Comparison of ENCODE assay signal across 8 cellular contexts in the genomic region with DNA sequence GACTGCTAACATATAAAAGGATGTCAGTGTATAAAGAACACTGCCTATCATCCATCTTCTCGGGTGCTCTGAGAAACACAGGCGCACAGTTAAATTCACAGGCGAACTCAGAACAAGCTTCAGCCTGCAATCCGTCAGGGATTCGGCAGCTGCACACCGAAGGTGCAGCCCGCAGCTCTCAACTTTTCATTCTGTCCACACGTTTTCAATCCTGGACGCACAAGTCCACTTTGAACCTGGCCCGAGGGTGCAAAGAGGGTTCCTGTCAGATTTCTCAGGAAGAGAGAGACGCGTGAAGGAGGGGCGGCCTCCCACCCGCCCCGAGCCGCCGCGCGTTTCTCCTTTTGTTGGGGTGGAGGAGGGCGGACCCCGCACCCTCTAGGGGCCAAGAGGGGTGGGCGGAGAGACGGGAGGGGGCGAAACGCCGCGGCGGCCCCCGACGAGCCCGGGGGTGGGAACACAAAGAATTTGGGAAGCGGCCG. TPM values are rescaled to one million over a fixed set of nuclear protein-coding genes. Genes with fewer than 3 reads are reported as not detected.
DNase-seq lines count a peak whose midpoint lies in the region; ATAC-seq and TF ChIP-seq lines count a peak whose summit lies in the region.

No MANE protein-coding gene starts in this region.

- POLR2A ChIA-PET in AG04450 (lab: Yijun Ruan, JAX): interaction anchor here (0.6 to 0.7 kb wide), 2 partner anchors 9 to 800 kb away, joined by 4 read pairs; no protein-coding TSS in a partner anchor

- peak overlapping the region; percentile 39 for H3K27ac ChIP-seq in AG04450 (ENCODE audit: low read depth, low read length)

- peak overlapping the region; percentile 84 for H3K4me3 ChIP-seq in AG04450 (ENCODE audit: low read depth, low read length)

- ATAC-seq in GM18519 (IDR thresholded peaks at IDR 0.05; ENCODE audit: low FRiP score, unreplicated experiment) (peak; percentile 8), HG02973 (IDR thresholded peaks at IDR 0.05; ENCODE audit: unreplicated experiment) (peak; percentile 36), natural killer cell (peak; percentile 12 to 38 (median 34))

- H3K27me3 ChIP-seq in AG04450 (ENCODE audit: control insufficient read depth, insufficient read depth, low read length): no peaks in the 10 kb centered on the region

- H3K4me1 Mint-ChIP-seq in natural killer cell (peaks cover 0 to 12% of the 10 kb centered on the region in 2 donors), type B pancreatic cell (ENCODE audit: unreplicated experiment) (peaks cover 45% of the 10 kb centered on the region)

- TF ChIP-seq CTCF in AG04450 (IDR thresholded peaks at IDR 0.05; ENCODE audit: low read depth, low read length) (no peak), natural killer cell (IDR thresholded peaks at IDR 0.05) (no peak), type B pancreatic cell (conservative IDR thresholded peaks at IDR 0.05) (peak; percentile 31)

- intact Hi-C loops in natural killer cell (cut with micrococcal nuclease): loop anchor here (10.0 kb wide), 1 partner anchor 97 kb away; a partner anchor contains a TSS

- H3K36me3 Mint-ChIP-seq in natural killer cell (no peaks in the 10 kb centered on the region), type B pancreatic cell (peaks cover 9% of the 10 kb centered on the region)

- DNase-seq in AG04450 (ENCODE audit: low read depth, low spot score) (no peak), NCI-H2196 treated with DMSO at 0.1 percent for 48 hours (lab: John Stamatoyannopoulos, UW; ENCODE audit: unreplicated experiment) (peak; percentile 10), activated T-helper 1 cell treated with Interleukin-2 at 50 U/mL for 16 hours (ENCODE audit: low read depth) (peak; percentile 8), fibroblast of peridontal ligament (ENCODE audit: extremely low read depth) (peak; percentile 46), natural killer cell (no peak), type B pancreatic cell (ENCODE audit: extremely low spot score, unreplicated experiment) (peak; percentile 71)

- CTCF ChIA-PET in AG04450 (lab: Charles Lee): no interaction called here

- no peaks in the 10 kb centered on the region for H3K9me3 ChIP-seq in AG04450 (ENCODE audit: control insufficient read depth, insufficient read depth, low read length)

- no peaks in the 10 kb centered on the region for H3K9me3 Mint-ChIP-seq in natural killer cell
- H3K9me3 Mint-ChIP-seq in type B pancreatic cell: no peaks in the 10 kb centered on the region

- H3K27ac Mint-ChIP-seq in natural killer cell (peak overlapping the region in 1 of 2 donors; percentile 68), type B pancreatic cell (peak overlapping the region; percentile 99)

- peaks cover 0 to 6% of the 10 kb centered on the region in 2 donors for H3K27me3 Mint-ChIP-seq in natural killer cell (ENCODE audit: low read depth in 2 of 2)
- no peaks in the 10 kb centered on the region for H3K27me3 Mint-ChIP-seq in type B pancreatic cell

- H3K4me3 Mint-ChIP-seq in natural killer cell (peak overlapping the region; percentile 83), type B pancreatic cell (peak overlapping the region; percentile 99)

RNA-seq across cellular contexts. Expression of a gene that starts 0.7 kb away (rescaled TPM):
- polyA plus RNA-seq in AG04450 (2011; rRNA removed): 79.6 and 111 TPM in 2 replicates
- polyA minus RNA-seq in AG04450 (2011; rRNA and poly(A)+ RNA removed): 119 and 179 TPM in 2 replicates
- total RNA-seq in natural killer cell (10 to 100 TPM in 1 of 3 donors, 1 to 10 TPM in 2; 4.3 to 13.1 (median 6.0) TPM), type B pancreatic cell (ENCODE audit: low replicate concordance) (49.5 and 61.1 TPM in 2 replicates)

Comparison
In these comparisons a context has a peak if more than half of its experiments do, and no peak if none do; other contexts are left out.
1. DNase-seq: peak in NCI-H2196 treated with DMSO at 0.1 percent for 48 hours (single experiment), activated T-helper 1 cell treated with Interleukin-2 at 50 U/mL for 16 hours (single experiment), fibroblast of peridontal ligament (single experiment) and type B pancreatic cell (single experiment); none in AG04450 (single experiment) and natural killer cell (single experiment).
2. Peak in every context shown above with its lines, with median percentiles within 50 percentile points of each other: ATAC-seq.